In the genomic region with DNA sequence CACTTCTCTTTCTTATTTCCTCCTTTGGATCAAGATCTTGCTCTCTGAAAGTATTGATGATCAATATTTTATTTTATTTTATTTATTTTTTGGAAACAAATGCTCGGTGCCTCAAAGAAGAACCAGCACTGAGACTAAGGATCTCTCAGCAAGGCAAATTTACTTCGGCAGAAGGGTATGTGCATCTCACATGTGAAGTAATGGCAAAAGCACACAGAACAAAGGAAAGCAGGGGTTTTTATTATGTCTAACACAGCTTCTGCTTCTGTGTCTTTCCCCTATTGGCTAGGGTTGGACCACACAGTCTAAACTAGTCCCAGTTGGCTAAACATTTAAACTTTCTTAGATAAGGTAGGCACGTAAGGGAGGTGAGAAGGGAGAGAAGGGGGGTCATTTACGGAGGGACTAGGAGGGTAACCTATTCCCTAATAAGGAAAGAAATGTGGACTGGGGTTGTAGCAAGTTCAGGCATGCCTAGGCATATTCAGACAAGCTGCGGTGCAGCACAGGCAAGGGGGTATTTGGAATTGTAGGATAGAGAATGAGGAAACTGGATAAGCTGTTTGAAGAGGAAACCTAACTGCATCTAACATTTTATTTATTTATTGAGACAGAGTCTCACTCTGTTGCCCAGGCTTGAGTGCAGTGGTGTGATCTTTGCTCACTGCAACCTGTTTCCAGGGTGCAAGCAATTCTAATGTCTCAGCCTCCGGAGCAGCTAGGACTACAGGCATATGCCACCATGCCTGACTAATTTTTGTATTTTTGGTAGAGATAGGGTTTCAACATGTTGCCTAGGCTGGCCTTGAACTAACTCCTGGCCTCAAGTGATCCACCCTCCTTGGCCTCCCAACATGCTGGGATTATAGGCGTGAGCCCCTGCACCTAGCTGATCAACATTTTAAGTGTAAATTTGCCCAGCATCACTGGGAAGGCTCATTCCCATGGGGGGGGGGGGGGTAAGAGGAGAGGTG, we compare ENCODE assay signal across 19 cellular contexts.
DNase-seq lines count a peak whose midpoint lies in the region; ATAC-seq, FAIRE-seq and TF ChIP-seq lines count a peak whose summit lies in the region.
"Had no signal": no experiment of that assay in that cellular context is flagged by ENCODE, and none has a peak within 500 bp of the region (broad histone marks: within the 10 kb centered on the region; RNA-seq: fewer than 3 reads in every experiment).

No MANE protein-coding gene starts in this region.

- H3K79me1 ChIP-seq in mesenchymal stem cell (replicated peaks; ENCODE audit: low read length, poor library complexity, severe bottlenecking), result no peaks in the 10 kb centered on the region

- no peak for ATAC-seq in GM21825 (IDR thresholded peaks at IDR 0.05; ENCODE audit: unreplicated experiment)
- ATAC-seq: activated CD8-positive, alpha-beta memory T cell treated with anti-CD3 and anti-CD28 coated beads, Interleukin-2, amount 10 ng/mL, durations not matched to agents 7 days and 5 days; right cardiac atrium; T-helper 17 cell had no signal

- H2AK5ac ChIP-seq in mesenchymal stem cell (ENCODE audit: low read length, severe bottlenecking), result no peak overlapping the region

- H3K4ac ChIP-seq in mesenchymal stem cell (ENCODE audit: low read depth in 1 of 2, low read length in 2 of 2), result peak overlapping the region in 1 of 2 experiments; percentile 56

- no peak overlapping the region for H2BK120ac ChIP-seq in mesenchymal stem cell (ENCODE audit: low read depth, low read length)

- WGBS in mesenchymal stem cell, result 85% methylated on average over 7 of the region's 7 CpGs
- WGBS in SK-N-SH (ENCODE audit: low lambda C conversion rate), result 84% methylated on average over 7 of the region's 7 CpGs

- no peak overlapping the region for H2BK15ac ChIP-seq in mesenchymal stem cell (ENCODE audit: low read depth, poor library complexity, severe bottlenecking)

- H4K20me1 ChIP-seq in SK-N-SH (ENCODE audit: insufficient read depth), result no peaks in the 10 kb centered on the region

- no peak overlapping the region for H2BK5ac ChIP-seq in mesenchymal stem cell (ENCODE audit: low read depth, low read length, poor library complexity, severe bottlenecking)

- no peak for FAIRE-seq in bronchial epithelial cell (lab: Jason Lieb, UNC)

- H3K27me3 ChIP-seq in bronchial epithelial cell (ENCODE audit: control insufficient read depth, insufficient read depth, low read length) (no peaks in the 10 kb centered on the region), mesenchymal stem cell (ENCODE audit: control insufficient read depth in 1 of 2, insufficient read depth in 1 of 2, low read length in 2 of 2) (peaks cover 0 to 20% of the 10 kb centered on the region in 2 experiments), SK-N-SH (ENCODE audit: insufficient read depth) (no peaks in the 10 kb centered on the region)

- H3K36me3 ChIP-seq in bronchial epithelial cell (ENCODE audit: control insufficient read depth, insufficient read depth, low read length) (no peaks in the 10 kb centered on the region), mesenchymal stem cell (ENCODE audit: control insufficient read depth in 1 of 2, insufficient read depth in 2 of 2, low read depth in 1 of 2, low read length in 2 of 2) (no peaks in the 10 kb centered on the region), SK-N-SH (replicated peaks in 1 of 2; ENCODE audit: control insufficient read depth in 1 of 2, insufficient read depth in 2 of 2, low read length in 1 of 2) (no peaks in the 10 kb centered on the region)

- no peak overlapping the region for H2AFZ ChIP-seq in mesenchymal stem cell (ENCODE audit: low read depth, low read length)
- H2AFZ ChIP-seq in SK-N-SH (ENCODE audit: low read depth), result no peak overlapping the region

- no peak overlapping the region for H3K23ac ChIP-seq in mesenchymal stem cell (ENCODE audit: low read length in 2 of 2)

- no peak overlapping the region for H2BK12ac ChIP-seq in mesenchymal stem cell (ENCODE audit: low read length in 2 of 2)

- H3K9me3 ChIP-seq in mesenchymal stem cell (ENCODE audit: control insufficient read depth, low read length) (peaks cover 4% of the 10 kb centered on the region), SK-N-SH (no peaks in the 10 kb centered on the region)

- no peak for TF ChIP-seq RAD21 in SK-N-SH (IDR thresholded peaks at IDR 0.05; ENCODE audit: low read length)

- in situ Hi-C loops in G401 (cut with HindIII; ENCODE audit: low sequenced_read_pairs), result no loop called here

- no peak overlapping the region for H3K14ac ChIP-seq in mesenchymal stem cell (ENCODE audit: low read length in 2 of 2)

- no peaks in the 10 kb centered on the region for H3K79me2 ChIP-seq in SK-N-SH (ENCODE audit: insufficient read depth)

- no peak overlapping the region for H3K27ac ChIP-seq in mesenchymal stem cell (ENCODE audit: low read length, poor library complexity, severe bottlenecking)
- no peak overlapping the region for H3K27ac ChIP-seq in SK-N-SH (ENCODE audit: low read depth in 2 of 2, low read length in 1 of 2)
- H3K27ac ChIP-seq: KMS-11 had no signal

- TF ChIP-seq CTCF in bronchial epithelial cell (IDR thresholded peaks at IDR 0.05; ENCODE audit: insufficient read depth, low read length, severe bottlenecking) (no peak), SK-N-SH (IDR thresholded peaks at IDR 0.05) (no peak), GM20000 (IDR thresholded peaks at IDR 0.05; ENCODE audit: extremely low read depth, missing control alignments) (no peak)

- H3K4me3 ChIP-seq in bronchial epithelial cell (ENCODE audit: low read depth, low read length) (no peak overlapping the region), mesenchymal stem cell (ENCODE audit: insufficient read depth in 1 of 2, low read depth in 1 of 2, low read length in 2 of 2) (no peak overlapping the region), SK-N-SH (ENCODE audit: low read depth in 2 of 2, low read length in 1 of 2) (no peak overlapping the region)

- H3K4me1 ChIP-seq in mesenchymal stem cell (ENCODE audit: control insufficient read depth, insufficient read depth, low read depth, low read length) (peaks cover 1% of the 10 kb centered on the region), SK-N-SH (ENCODE audit: control insufficient read depth in 1 of 2, insufficient read depth in 2 of 2, low read depth in 1 of 2, low read length in 1 of 2) (no peaks in the 10 kb centered on the region)

- H3K9ac ChIP-seq in mesenchymal stem cell (ENCODE audit: low read length) (no peak overlapping the region), SK-N-SH (no peak overlapping the region)
- H3K9ac ChIP-seq: KMS-11 had no signal

- TF ChIP-seq EP300 in SK-N-SH (IDR thresholded peaks at IDR 0.05; ENCODE audit: borderline replicate concordance in 1 of 2, low read depth in 1 of 2, low read length in 1 of 2), result no peak

- no peaks in the 10 kb centered on the region for H3F3A ChIP-seq in SK-N-SH (replicated peaks; ENCODE audit: insufficient read depth)

- H3K18ac ChIP-seq in mesenchymal stem cell (ENCODE audit: low read depth in 1 of 2, low read length in 2 of 2), result no peak overlapping the region

- H4K91ac ChIP-seq in mesenchymal stem cell (ENCODE audit: low read length), result no peak overlapping the region

- CTCF ChIA-PET in SK-N-SH (lab: Yijun Ruan, JAX), result interaction anchor here (0.6 to 2.0 kb wide), 3 partner anchors 42 to 139 kb away, joined by 3 to 11 read pairs (median 4); no protein-coding TSS in a partner anchor

- POLR2A ChIA-PET in SK-N-SH (lab: Yijun Ruan, JAX), result interaction anchor here (0.7 kb wide), 1 partner anchor 860 kb away, joined by 3 read pairs; no protein-coding TSS in a partner anchor

- H4K8ac ChIP-seq in mesenchymal stem cell (ENCODE audit: low read length), result no peak overlapping the region

- no peaks in the 10 kb centered on the region for H3K9me2 ChIP-seq in SK-N-SH

- no peak overlapping the region for H3K4me2 ChIP-seq in mesenchymal stem cell (ENCODE audit: low read length, poor library complexity, severe bottlenecking)
- H3K4me2 ChIP-seq in SK-N-SH, result no peak overlapping the region
- H3K4me2 ChIP-seq: KMS-11 had no signal

- DNase-seq in G401 (ENCODE audit: low spot score) (peak; percentile 14), NCI-H1694 (lab: John Stamatoyannopoulos, UW) (peak; percentile 56), bronchial epithelial cell (ENCODE audit: low read depth) (peak; percentile 59), mesenchymal stem cell (peak; percentile 17), SK-N-SH (no peak), GM20000 (ENCODE audit: low spot score) (no peak), mucosa of gallbladder (ENCODE audit: low spot score) (no peak)
- DNase-seq: activated CD4-positive, CD25-positive, alpha-beta regulatory T cell treated with anti-CD3 and anti-CD28 coated beads, Interleukin-2, amount 50 U/mL, for 72 hours; activated CD8-positive, alpha-beta memory T cell treated with anti-CD3 and anti-CD28 coated beads, Interleukin-2, amount 10 ng/mL, durations not matched to agents 7 days and 5 days; activated effector memory CD4-positive, alpha-beta T cell treated with anti-CD3 and anti-CD28 coated beads, Interleukin-2, amount 50 U/mL, for 16 hours; Calu3; mesendoderm; NCI-H1417 treated with DMSO at 0.1 percent for 48 hours; NCI-H446; right cardiac atrium; SHP77; T-helper 17 cell had no signal

TF ChIP-seq in SK-N-SH, 30 proteins besides CTCF, POLR2A, EP300 and RAD21 (continues in another document):
- no peak for TF ChIP-seq TEAD4 (IDR thresholded peaks at IDR 0.05; ENCODE audit: borderline replicate concordance, insufficient read depth)
- TF ChIP-seq RCOR1 (IDR thresholded peaks at IDR 0.05; ENCODE audit: low read length), result no peak
- no peak for TF ChIP-seq NRF1 (IDR thresholded peaks at IDR 0.05; ENCODE audit: low read depth, low read length)
- no peak for TF ChIP-seq TCF12 (IDR thresholded peaks at IDR 0.05)
- no peak for TF ChIP-seq GABPA (IDR thresholded peaks at IDR 0.05; ENCODE audit: low read depth)
- TF ChIP-seq FOXM1 (IDR thresholded peaks at IDR 0.05; ENCODE audit: low read depth), result no peak
- TF ChIP-seq, protein P1, sequence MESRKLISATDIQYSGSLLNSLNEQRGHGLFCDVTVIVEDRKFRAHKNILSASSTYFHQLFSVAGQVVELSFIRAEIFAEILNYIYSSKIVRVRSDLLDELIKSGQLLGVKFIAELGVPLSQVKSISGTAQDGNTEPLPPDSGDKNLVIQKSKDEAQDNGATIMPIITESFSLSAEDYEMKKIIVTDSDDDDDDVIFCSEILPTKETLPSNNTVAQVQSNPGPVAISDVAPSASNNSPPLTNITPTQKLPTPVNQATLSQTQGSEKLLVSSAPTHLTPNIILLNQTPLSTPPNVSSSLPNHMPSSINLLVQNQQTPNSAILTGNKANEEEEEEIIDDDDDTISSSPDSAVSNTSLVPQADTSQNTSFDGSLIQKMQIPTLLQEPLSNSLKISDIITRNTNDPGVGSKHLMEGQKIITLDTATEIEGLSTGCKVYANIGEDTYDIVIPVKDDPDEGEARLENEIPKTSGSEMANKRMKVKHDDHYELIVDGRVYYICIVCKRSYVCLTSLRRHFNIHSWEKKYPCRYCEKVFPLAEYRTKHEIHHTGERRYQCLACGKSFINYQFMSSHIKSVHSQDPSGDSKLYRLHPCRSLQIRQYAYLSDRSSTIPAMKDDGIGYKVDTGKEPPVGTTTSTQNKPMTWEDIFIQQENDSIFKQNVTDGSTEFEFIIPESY (IDR thresholded peaks at IDR 0.05; ENCODE audit: borderline replicate concordance, low read depth), result no peak
- TF ChIP-seq GATA2 (CRISPR knock-in tag; IDR thresholded peaks at IDR 0.05), result no peak
- TF ChIP-seq TAF1 (IDR thresholded peaks at IDR 0.05; ENCODE audit: borderline replicate concordance, low read depth, low read length), result no peak
- no peak for TF ChIP-seq CHD2 (IDR thresholded peaks at IDR 0.05; ENCODE audit: low read length, partially characterized antibody)

Comparison
In these comparisons a context has a peak if more than half of its experiments do, and no peak if none do; other contexts are left out.
1. DNase-seq: peak in G401 (single experiment), NCI-H1694 (single experiment), bronchial epithelial cell (single experiment) and mesenchymal stem cell (single experiment); none in SK-N-SH (single experiment), GM20000 (single experiment) and mucosa of gallbladder (single experiment).